ENCODE assay signal across 35 cellular contexts in genomic region chr18:53527365-53527764, GRCh38.
"Had no signal": no experiment of that assay in that cellular context is flagged by ENCODE, and none has a peak within 500 bp of the region (broad histone marks: within the 10 kb centered on the region; RNA-seq: fewer than 3 reads in every experiment).

No MANE protein-coding gene starts in this region.

- H3K9ac ChIP-seq: KMS-11 had no signal

- H3K27ac ChIP-seq: KMS-11 had no signal

- H3K4me2 ChIP-seq: KMS-11 had no signal

- DNase-seq: Karpas-422, Kasumi-1, MG63, MM.1S, MV-4-11, NCI-H1048, NCI-H1092, NCI-H1092 treated with DMSO at 0.1 percent for 48 hours, NCI-H1105, NCI-H1105 treated with DMSO at 0.1 percent for 48 hours, NCI-H1417, NCI-H1417 treated with DMSO at 0.1 percent for 48 hours, NCI-H1436, NCI-H1436 treated with DMSO at 0.1 percent for 48 hours, NCI-H146, NCI-H1694, NCI-H1694 treated with DMSO at 0.1 percent for 48 hours, NCI-H187, NCI-H187 treated with DMSO at 0.1 percent for 48 hours, NCI-H1930, NCI-H2029, NCI-H2029 treated with DMSO at 0.1 percent for 48 hours, NCI-H2081, NCI-H2081 treated with DMSO at 0.1 percent for 48 hours, NCI-H2107, NCI-H2171, NCI-H2171 treated with DMSO at 0.1 percent for 48 hours, NCI-H2227 treated with DMSO at 0.1 percent for 48 hours, NCI-H226, NCI-H345, NCI-H446, NCI-H446 treated with DMSO at 0.1 percent for 48 hours, NCI-H510A, NCI-H510A treated with DMSO at 0.1 percent for 48 hours had no signal

- H3K36me3 ChIP-seq: MG63 had no signal

- H3K9me3 ChIP-seq: MG63 had no signal

- H3K27me3 ChIP-seq: MG63 had no signal

- H3K4me3 ChIP-seq: MG63 had no signal
